ENCODE assay signal across 9 cellular contexts in the genomic region with DNA sequence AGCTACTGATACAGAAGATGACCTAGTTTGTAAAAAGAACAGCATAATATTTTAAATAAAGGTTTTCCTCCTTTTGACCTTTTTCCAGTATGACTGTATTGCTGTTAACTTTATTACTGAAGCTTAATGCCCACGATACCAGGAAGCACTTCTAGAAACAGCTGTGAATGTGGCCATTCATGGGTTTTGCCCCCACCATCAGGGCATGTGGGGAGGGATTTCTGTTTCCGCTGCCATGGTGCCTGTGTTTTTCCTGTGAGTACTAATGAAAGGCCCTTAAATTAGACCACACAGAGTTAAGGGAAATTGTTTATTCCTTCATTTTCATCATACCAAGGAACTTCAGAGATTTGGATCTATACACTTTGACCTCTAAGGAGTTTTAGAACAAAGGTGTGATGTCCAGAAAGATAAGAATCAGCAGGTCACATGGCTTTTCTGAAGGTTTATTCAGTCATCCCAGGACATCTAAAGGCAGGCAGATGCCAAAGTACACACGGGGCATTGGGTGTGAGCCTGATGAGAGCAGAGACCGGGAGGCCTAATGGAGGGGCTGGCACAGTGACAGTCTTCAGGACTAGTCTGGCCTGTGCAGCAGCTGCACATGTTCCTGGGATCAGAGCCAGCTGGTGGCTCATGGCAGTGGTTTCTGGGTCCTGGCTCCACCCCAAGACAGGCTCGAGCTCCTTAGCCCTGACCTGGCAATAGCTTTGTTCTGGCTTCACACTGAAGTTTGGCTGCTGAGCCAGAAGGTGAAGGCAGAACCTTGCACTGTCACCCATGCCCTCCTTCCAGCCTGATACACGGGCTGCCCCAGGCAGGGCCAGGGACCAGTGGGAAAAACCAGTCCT.
A peak's percentile ranks its signal among the peaks of the same experiment; 100 is the strongest.
DNase-seq lines count a peak whose midpoint lies in the region; ATAC-seq, FAIRE-seq and TF ChIP-seq lines count a peak whose summit lies in the region.
"Had no signal": no experiment of that assay in that cellular context is flagged by ENCODE, and none has a peak within 500 bp of the region (broad histone marks: within the 10 kb centered on the region; RNA-seq: fewer than 3 reads in every experiment).

No MANE protein-coding gene starts in this region.

- intact Hi-C loops in pancreas (cut with DNase I), result no loop called here

- peak; percentile 39 for FAIRE-seq in pancreas (lab: Jason Lieb, UNC)
- FAIRE-seq: frontal cortex had no signal

- H3K36me3 ChIP-seq in MG63 (no peaks in the 10 kb centered on the region), pancreas (no peaks in the 10 kb centered on the region)

- TF ChIP-seq CTCF in VCaP (conservative IDR thresholded peaks at IDR 0.05) (no peak), pancreas (IDR thresholded peaks at IDR 0.05) (no peak), GM13976 (IDR thresholded peaks at IDR 0.05; ENCODE audit: borderline replicate concordance, control extremely low read depth, extremely low read depth, insufficient read depth, missing control alignments) (no peak)

- peak overlapping the region; percentile 93 for H3K27ac ChIP-seq in VCaP
- H3K27ac ChIP-seq in pancreas, result peak overlapping the region; percentile 76 to 89 (median 81)

- H3K27me3 ChIP-seq in MG63 (no peaks in the 10 kb centered on the region), pancreas (no peaks in the 10 kb centered on the region)

- H3K4me1 ChIP-seq in pancreas, result peaks cover 37 to 47% (median 46%) of the 10 kb centered on the region in 3 donors

- in situ Hi-C loops in GM13976 (cut with MboI; ENCODE audit: low sequenced_read_pairs, unreplicated experiment), result no loop called here

- H3K4me3 ChIP-seq in MG63 (no peak overlapping the region), pancreas (no peak overlapping the region)

- DNase-seq in Ammon's horn (ENCODE audit: low spot score) (peak; percentile 88), MG63 (peak; percentile 98), glomerular endothelial cell (ENCODE audit: extremely low read depth, low read depth, low spot score) (peak; percentile 87), pancreas (peak; percentile 90 to 99 (median 98)), GM13976 (ENCODE audit: low spot score) (no peak)
- DNase-seq in activated effector memory CD4-positive, alpha-beta T cell treated with anti-CD3 and anti-CD28 coated beads, Interleukin-2, amount 50 U/mL, for 16 hours, result no peak

- WGBS in pancreas, 2 donors, result 1 to 5% methylated on average over 6 of the region's 6 CpGs

- H3K9me3 ChIP-seq in MG63, result no peaks in the 10 kb centered on the region
- no peaks in the 10 kb centered on the region for H3K9me3 ChIP-seq in pancreas

- ATAC-seq in pancreas (peak; percentile 91 to 94 (median 92)), GM19324 (IDR thresholded peaks at IDR 0.05; ENCODE audit: low FRiP score, unreplicated experiment) (no peak)

Comparison
In these comparisons a context has a peak if more than half of its experiments do, and no peak if none do; other contexts are left out.
1. DNase-seq: peak in Ammon's horn (single experiment), MG63 (single experiment), glomerular endothelial cell (single experiment) and pancreas (6 of 6); none in activated effector memory CD4-positive, alpha-beta T cell treated with anti-CD3 and anti-CD28 coated beads, Interleukin-2, amount 50 U/mL, for 16 hours (single experiment) and GM13976 (single experiment).